Comparison of ENCODE assay signal across 8 cellular contexts in the genomic region with DNA sequence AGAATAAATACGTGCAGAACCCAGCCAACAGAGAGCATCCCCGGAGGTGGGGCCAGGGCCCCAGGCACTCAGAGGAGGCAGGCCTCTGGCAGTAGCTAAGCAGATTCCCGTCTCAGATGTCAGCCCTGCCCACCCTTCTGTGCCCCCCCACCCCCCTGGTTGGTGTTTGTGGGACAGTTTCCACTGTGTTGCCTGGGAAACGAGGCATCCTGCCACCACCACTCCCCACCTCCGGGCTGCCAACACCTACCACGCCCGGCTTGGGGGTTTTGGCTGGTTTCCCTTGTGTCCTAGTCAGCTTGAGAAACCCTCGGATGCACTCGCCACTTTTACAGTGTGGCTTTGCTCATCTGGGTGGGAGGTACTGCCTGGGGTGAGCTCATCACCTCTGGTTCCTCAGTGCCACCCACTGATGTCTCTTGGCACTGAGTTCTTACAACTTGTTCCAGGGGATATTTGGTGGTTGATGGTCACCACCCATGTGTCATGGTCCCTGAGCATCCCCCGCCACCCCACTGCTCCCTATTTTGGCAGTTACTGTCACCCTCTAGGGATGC.
DNase-seq lines count a peak whose midpoint lies in the region; ATAC-seq and TF ChIP-seq lines count a peak whose summit lies in the region.

No MANE protein-coding gene starts in this region.

- TF ChIP-seq CTCF in foreskin fibroblast (IDR thresholded peaks at IDR 0.05; ENCODE audit: low read depth, low read length) = no peak

- ATAC-seq in HG03469 (IDR thresholded peaks at IDR 0.05; ENCODE audit: unreplicated experiment) (no peak), HG02759 (IDR thresholded peaks at IDR 0.05; ENCODE audit: unreplicated experiment) (no peak)

- DNase-seq in EH (ENCODE audit: low read depth) = peak; percentile 94
- peak; percentile 84 for DNase-seq in NCI-H446 treated with DMSO at 0.1 percent for 48 hours (lab: John Stamatoyannopoulos, UW)
- DNase-seq in activated T-cell treated with anti-CD3 and anti-CD28 coated beads, Interleukin-2, amount 50 U/mL, for 48 hours = peak; percentile 90
- peak; percentile 98 to 99 for DNase-seq in foreskin fibroblast
- peak; percentile 87 for DNase-seq in stimulated activated CD4-positive, alpha-beta T cell treated with anti-CD3 and anti-CD28 coated beads, Interleukin-1b, Interleukin-23, amount 100 ng/mL, for 48 hours
- no peak for DNase-seq in mesenteric fat pad (ENCODE audit: low spot score)

- H3K4me3 ChIP-seq in foreskin fibroblast (ENCODE audit: low read depth in 1 of 2, low read length in 2 of 2) = no peak overlapping the region
